ENCODE assay signal across 25 cellular contexts in genomic region chr5:158851488-158851887, GRCh38.
A peak's percentile ranks its signal among the peaks of the same experiment; 100 is the strongest.
DNase-seq lines count a peak whose midpoint lies in the region; ATAC-seq, FAIRE-seq and TF ChIP-seq lines count a peak whose summit lies in the region.
"Had no signal": no experiment of that assay in that cellular context is flagged by ENCODE, and none has a peak within 500 bp of the region (broad histone marks: within the 10 kb centered on the region; RNA-seq: fewer than 3 reads in every experiment).

No MANE protein-coding gene starts in this region.

- peak; percentile 14 for FAIRE-seq in GM12892 (lab: Jason Lieb, UNC)
- FAIRE-seq: A204.1, GM12878 had no signal

- DNase-seq in GM12892 (ENCODE audit: insufficient read length) (no peak), memory B cell (ENCODE audit: low spot score in 2 of 2) (no peak), Right ventricle myocardium inferior (ENCODE audit: missing footprints) (no peak)
- no peak for DNase-seq in activated CD8-positive, alpha-beta memory T cell treated with anti-CD3 and anti-CD28 coated beads for 24 hours
- DNase-seq: 8988T; ACHN; BE2C; C1 segment of cervical spinal cord; CD4-positive, alpha-beta memory T cell; CD4-positive, CD25-positive, alpha-beta regulatory T cell; CD8-positive, alpha-beta memory T cell; COR-L47; DMS 273 treated with DMSO at 0.1 percent for 48 hours; DMS153; DMS53; DMS79; DND-41; EL; GDM1 had no signal

- POLR2A ChIA-PET in HEK293 (lab: Yijun Ruan, JAX), result no interaction called here

- no peaks in the 10 kb centered on the region for H3K27me3 Mint-ChIP-seq in memory B cell

- ATAC-seq in memory B cell (ENCODE audit: low read depth), result no peak
- no peak for ATAC-seq in GM18861 (IDR thresholded peaks at IDR 0.05; ENCODE audit: unreplicated experiment)
- ATAC-seq in Right ventricle myocardium inferior, result no peak
- ATAC-seq: GM12878 had no signal

- H3K27ac Mint-ChIP-seq in memory B cell, result peak overlapping the region; percentile 55
- H3K27ac Mint-ChIP-seq: CD4-positive, CD25-positive, alpha-beta regulatory T cell had no signal

- CTCF ChIA-PET in HEK293 (lab: Yijun Ruan, JAX), result no interaction called here

- TF ChIP-seq CTCF in HEK293 (tag by site-specific recombination; IDR thresholded peaks at IDR 0.05), result no peak

- no peaks in the 10 kb centered on the region for H3K36me3 ChIP-seq in HEK293 (ENCODE audit: control insufficient read depth in 2 of 2, insufficient read depth in 1 of 2, low read length in 2 of 2)
- H3K36me3 ChIP-seq: BE2C had no signal

- H3K4me1 Mint-ChIP-seq in memory B cell, result peaks cover 61% of the 10 kb centered on the region
- H3K4me1 Mint-ChIP-seq: CD14-positive monocyte had no signal

- TF ChIP-seq POLR2A in GM12892 (IDR thresholded peaks at IDR 0.05; ENCODE audit: low read depth, low read length), result no peak

- no peaks in the 10 kb centered on the region for H3K9me3 ChIP-seq in HEK293 (ENCODE audit: control insufficient read depth, insufficient read depth, low read depth, low read length)
- H3K9me3 ChIP-seq: BE2C, BLaER1 had no signal

- H3K4me3 Mint-ChIP-seq in memory B cell, result peak overlapping the region; percentile 27
- H3K4me3 Mint-ChIP-seq: CD14-positive monocyte; CD4-positive, CD25-positive, alpha-beta regulatory T cell had no signal

- no peak overlapping the region for H3K27ac ChIP-seq in HEK293 (ENCODE audit: extremely low read depth, low read depth, low read length)

- intact Hi-C loops in Right ventricle myocardium inferior (cut with DNase I), result no loop called here

- 0 out of 2 replicates have a peak, but pooled peaks cover 4% of the 10 kb centered on the region for H3K4me1 ChIP-seq in HEK293 (ENCODE audit: control insufficient read depth, insufficient read depth, low read length)
- H3K4me1 ChIP-seq: BE2C had no signal

- peaks cover 6% of the 10 kb centered on the region for H3K36me3 Mint-ChIP-seq in memory B cell
- H3K36me3 Mint-ChIP-seq: CD14-positive monocyte; CD4-positive, alpha-beta memory T cell; CD4-positive, CD25-positive, alpha-beta regulatory T cell; CD8-positive, alpha-beta memory T cell had no signal

- no peak overlapping the region for H3K4me3 ChIP-seq in HEK293 (ENCODE audit: low read depth, low read length)
- H3K4me3 ChIP-seq: BLaER1, GM12878 had no signal

- no peaks in the 10 kb centered on the region for H3K9me3 Mint-ChIP-seq in memory B cell
- H3K9me3 Mint-ChIP-seq: CD14-positive monocyte; CD4-positive, alpha-beta memory T cell; CD4-positive, CD25-positive, alpha-beta regulatory T cell; CD8-positive, alpha-beta memory T cell had no signal

TF ChIP-seq in HEK293, 187 proteins besides CTCF, POLR2A, EP300 and RAD21:
- TF ChIP-seq, protein P1, sequence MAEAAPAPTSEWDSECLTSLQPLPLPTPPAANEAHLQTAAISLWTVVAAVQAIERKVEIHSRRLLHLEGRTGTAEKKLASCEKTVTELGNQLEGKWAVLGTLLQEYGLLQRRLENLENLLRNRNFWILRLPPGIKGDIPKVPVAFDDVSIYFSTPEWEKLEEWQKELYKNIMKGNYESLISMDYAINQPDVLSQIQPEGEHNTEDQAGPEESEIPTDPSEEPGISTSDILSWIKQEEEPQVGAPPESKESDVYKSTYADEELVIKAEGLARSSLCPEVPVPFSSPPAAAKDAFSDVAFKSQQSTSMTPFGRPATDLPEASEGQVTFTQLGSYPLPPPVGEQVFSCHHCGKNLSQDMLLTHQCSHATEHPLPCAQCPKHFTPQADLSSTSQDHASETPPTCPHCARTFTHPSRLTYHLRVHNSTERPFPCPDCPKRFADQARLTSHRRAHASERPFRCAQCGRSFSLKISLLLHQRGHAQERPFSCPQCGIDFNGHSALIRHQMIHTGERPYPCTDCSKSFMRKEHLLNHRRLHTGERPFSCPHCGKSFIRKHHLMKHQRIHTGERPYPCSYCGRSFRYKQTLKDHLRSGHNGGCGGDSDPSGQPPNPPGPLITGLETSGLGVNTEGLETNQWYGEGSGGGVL (tag by site-specific recombination; IDR thresholded peaks at IDR 0.05), result peak; percentile 20; the same call in 1 of the 2 replicates
- TF ChIP-seq ZNF366 (tag by site-specific recombination; conservative IDR thresholded peaks at IDR 0.05), result peak; percentile 58
- TF ChIP-seq PRDM1 (tag by site-specific recombination; IDR thresholded peaks at IDR 0.05), result peak; percentile 99
- TF ChIP-seq ZNF133 (tag by site-specific recombination; IDR thresholded peaks at IDR 0.05), result no peak
- no peak for TF ChIP-seq ZNF544 (tag by site-specific recombination; IDR thresholded peaks at IDR 0.05)
- peak; percentile 72; the same call in 1 of the 2 replicates for TF ChIP-seq ZNF530 (tag by site-specific recombination; IDR thresholded peaks at IDR 0.05; ENCODE audit: low read depth)
- no peak for TF ChIP-seq ZNF140 (tag by site-specific recombination; IDR thresholded peaks at IDR 0.05)
- no peak for TF ChIP-seq BCL11A (tag by site-specific recombination; IDR thresholded peaks at IDR 0.05; ENCODE audit: low read depth)
- TF ChIP-seq, protein P2, sequence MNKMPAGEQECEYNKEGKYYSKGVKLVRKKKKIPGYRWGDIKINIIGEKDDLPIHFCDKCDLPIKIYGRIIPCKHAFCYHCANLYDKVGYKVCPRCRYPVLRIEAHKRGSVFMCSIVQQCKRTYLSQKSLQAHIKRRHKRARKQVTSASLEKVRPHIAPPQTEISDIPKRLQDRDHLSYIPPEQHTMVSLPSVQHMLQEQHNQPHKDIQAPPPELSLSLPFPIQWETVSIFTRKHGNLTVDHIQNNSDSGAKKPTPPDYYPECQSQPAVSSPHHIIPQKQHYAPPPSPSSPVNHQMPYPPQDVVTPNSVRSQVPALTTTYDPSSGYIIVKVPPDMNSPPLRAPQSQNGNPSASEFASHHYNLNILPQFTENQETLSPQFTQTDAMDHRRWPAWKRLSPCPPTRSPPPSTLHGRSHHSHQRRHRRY (tag by site-specific recombination; IDR thresholded peaks at IDR 0.05), result no peak
- TF ChIP-seq, protein P3, sequence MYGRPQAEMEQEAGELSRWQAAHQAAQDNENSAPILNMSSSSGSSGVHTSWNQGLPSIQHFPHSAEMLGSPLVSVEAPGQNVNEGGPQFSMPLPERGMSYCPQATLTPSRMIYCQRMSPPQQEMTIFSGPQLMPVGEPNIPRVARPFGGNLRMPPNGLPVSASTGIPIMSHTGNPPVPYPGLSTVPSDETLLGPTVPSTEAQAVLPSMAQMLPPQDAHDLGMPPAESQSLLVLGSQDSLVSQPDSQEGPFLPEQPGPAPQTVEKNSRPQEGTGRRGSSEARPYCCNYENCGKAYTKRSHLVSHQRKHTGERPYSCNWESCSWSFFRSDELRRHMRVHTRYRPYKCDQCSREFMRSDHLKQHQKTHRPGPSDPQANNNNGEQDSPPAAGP (tag by site-specific recombination; IDR thresholded peaks at IDR 0.05), result 0 out of 2 replicates have a peak, but pooled peaks have one; percentile 22
